In genomic region chr20:48819813-48820648, GRCh38 we compare ENCODE assay signal across 11 cellular contexts. TPM values are rescaled to one million over a fixed set of nuclear protein-coding genes. Genes with fewer than 3 reads are reported as not detected.
DNase-seq lines count a peak whose midpoint lies in the region; ATAC-seq, FAIRE-seq and TF ChIP-seq lines count a peak whose summit lies in the region.
"Had no signal": no experiment of that assay in that cellular context is flagged by ENCODE, and none has a peak within 500 bp of the region (broad histone marks: within the 10 kb centered on the region; RNA-seq: fewer than 3 reads in every experiment).

No MANE protein-coding gene starts in this region.

- peaks cover 10% of the 10 kb centered on the region for H3K4me1 ChIP-seq in RWPE2 (ENCODE audit: insufficient read depth, poor library complexity, severe bottlenecking)
- H3K4me1 ChIP-seq in H1 (replicated peaks in 1 of 4; ENCODE audit: control insufficient read depth in 3 of 4, insufficient read depth in 4 of 4, low read length in 3 of 4), result peaks cover 2 to 6% (median 3%) of the 10 kb centered on the region in 4 experiments; a peak in 6 of 7 replicates
- H3K4me1 ChIP-seq in spleen, result peaks cover 84 to 100% (median 99%) of the 10 kb centered on the region in 6 donors
- no peaks in the 10 kb centered on the region; the same call in 1 of the 2 replicates for H3K4me1 ChIP-seq in H9 (ENCODE audit: insufficient read depth, low read length)
- H3K4me1 ChIP-seq: A549 had no signal

- TF ChIP-seq RAD21 in H1 (IDR thresholded peaks at IDR 0.05 in 1 of 2, conservative IDR thresholded peaks at IDR 0.05 in 1 of 2; ENCODE audit: low read depth in 2 of 2, low read length in 2 of 2), result no peak

- peak overlapping the region; percentile 82 for H3K27ac Mint-ChIP-seq in activated CD4-positive, alpha-beta T cell treated with anti-CD3 and anti-CD28 coated beads for 36 hours
- H3K27ac Mint-ChIP-seq in H9, result no peak overlapping the region

- H2BK12ac ChIP-seq in H1 (ENCODE audit: low read depth, low read length), result no peak overlapping the region
- H2BK12ac ChIP-seq in H9 (ENCODE audit: insufficient read length, low read depth, low read length), result no peak overlapping the region

- H2AFZ ChIP-seq in H1 (ENCODE audit: low read length), result no peak overlapping the region
- H2AFZ ChIP-seq in H9 (ENCODE audit: low read length), result no peak overlapping the region

- H2BK5ac ChIP-seq in H1 (ENCODE audit: low read depth, low read length), result no peak overlapping the region
- H2BK5ac ChIP-seq in H9 (ENCODE audit: insufficient read length, low read length), result no peak overlapping the region

- H3K23me2 ChIP-seq in H1 (ENCODE audit: low read depth, low read length), result 0 out of 2 replicates have a peak, but pooled peaks cover 2% of the 10 kb centered on the region
- H3K23me2 ChIP-seq in H9 (ENCODE audit: insufficient read length, low read depth, low read length, poor library complexity, severe bottlenecking), result no peaks in the 10 kb centered on the region

- H3K4me3 ChIP-seq in RWPE2 (ENCODE audit: severe bottlenecking), result no peak overlapping the region
- no peak overlapping the region for H3K4me3 ChIP-seq in H1 (ENCODE audit: extremely low read depth in 1 of 4, insufficient read depth in 2 of 4, low read depth in 3 of 4, low read length in 4 of 4)
- H3K4me3 ChIP-seq in spleen, result peak overlapping the region in 2 of 8 donors; percentile 93 to 95
- H3K4me3 ChIP-seq: A549 had no signal

- H3K56ac ChIP-seq in H1 (replicated peaks; ENCODE audit: insufficient read length, low read depth, low read length), result no peak overlapping the region
- H3K56ac ChIP-seq in H9 (ENCODE audit: insufficient read length, low read depth, low read length), result no peak overlapping the region

- H3K9me3 ChIP-seq in RWPE2 (ENCODE audit: severe bottlenecking) (no peaks in the 10 kb centered on the region), H1 (ENCODE audit: insufficient read depth in 2 of 2, low read depth in 1 of 2, low read length in 1 of 2) (no peaks in the 10 kb centered on the region), spleen (no peaks in the 10 kb centered on the region), H9 (ENCODE audit: control insufficient read depth, low read depth, low read length) (no peaks in the 10 kb centered on the region)
- H3K9me3 ChIP-seq: A549 had no signal

- CTCF ChIA-PET in activated CD4-positive, alpha-beta T cell treated with anti-CD3 and anti-CD28 coated beads for 36 hours (lab: Charles Lee), result interaction anchor here (0.6 kb wide), 1 partner anchor 163 kb away, joined by 3 read pairs; no protein-coding TSS in a partner anchor
- CTCF ChIA-PET in H1 (lab: Charles Lee; ENCODE audit: partially characterized antibody), result interaction anchor here (0.6 to 1.5 kb wide), 2 partner anchors 97 to 163 kb away, joined by 3 to 6 read pairs; no protein-coding TSS in a partner anchor

- H3K27me3 Mint-ChIP-seq in activated CD4-positive, alpha-beta T cell treated with anti-CD3 and anti-CD28 coated beads for 36 hours, result peaks cover 4% of the 10 kb centered on the region
- H3K27me3 Mint-ChIP-seq in H9 (ENCODE audit: low read depth), result peaks cover 48% of the 10 kb centered on the region

- peaks cover 0 to 8% of the 10 kb centered on the region in 2 experiments; a peak in 2 of 4 replicates for H3K79me2 ChIP-seq in H1 (ENCODE audit: control insufficient read depth in 1 of 2, insufficient read depth in 2 of 2, low read length in 2 of 2)
- H3K79me2 ChIP-seq in H9 (ENCODE audit: insufficient read depth, low read length), result no peaks in the 10 kb centered on the region

- POLR2A ChIA-PET in activated CD4-positive, alpha-beta T cell treated with anti-CD3 and anti-CD28 coated beads for 36 hours (lab: Charles Lee), result no interaction called here
- POLR2A ChIA-PET in H1 (lab: Charles Lee; ENCODE audit: partially characterized antibody), result interaction anchor here (0.6 to 1.0 kb wide), 3 partner anchors 8 to 85 kb away, joined by 3 to 4 read pairs (median 3); partner anchors contain the start of gene PREX1

- no peak for TF ChIP-seq POLR2A in H1 (IDR thresholded peaks at IDR 0.05; ENCODE audit: control extremely low read depth in 1 of 2, low read depth in 2 of 2, low read length in 2 of 2)
- no peak for TF ChIP-seq POLR2A in spleen (IDR thresholded peaks at IDR 0.05)

- H3K4me2 ChIP-seq in H1 (ENCODE audit: insufficient read depth in 1 of 2, low read depth in 2 of 2, low read length in 2 of 2), result no peak overlapping the region
- H3K4me2 ChIP-seq in H9 (ENCODE audit: insufficient read depth, insufficient read length, low read length), result no peak overlapping the region
- H3K4me2 ChIP-seq: A549 had no signal

- H3K18ac ChIP-seq in H1 (ENCODE audit: extremely low read depth, low read length), result no peak overlapping the region
- no peak overlapping the region for H3K18ac ChIP-seq in H9 (ENCODE audit: insufficient read length, low read depth, low read length)

- peaks cover 98% of the 10 kb centered on the region for H3K4me1 Mint-ChIP-seq in activated CD4-positive, alpha-beta T cell treated with anti-CD3 and anti-CD28 coated beads for 36 hours
- peaks cover 22 to 38% of the 10 kb centered on the region in 2 experiments for H3K4me1 Mint-ChIP-seq in H9

- H3K9ac ChIP-seq in H1 (replicated peaks in 1 of 4; ENCODE audit: extremely low read depth in 1 of 4, low read depth in 3 of 4, low read length in 3 of 4) (no peak overlapping the region), H9 (ENCODE audit: extremely low read depth, insufficient read length, low read length) (no peak overlapping the region)

- peaks cover 5 to 8% of the 10 kb centered on the region in 2 experiments for H4K20me1 ChIP-seq in H1 (replicated peaks in 1 of 2; ENCODE audit: control insufficient read depth in 1 of 2, insufficient read depth in 2 of 2, low read length in 2 of 2)
- H4K20me1 ChIP-seq in H9 (ENCODE audit: control insufficient read depth, insufficient read depth, insufficient read length), result no peaks in the 10 kb centered on the region

- H3K36me3 Mint-ChIP-seq in activated CD4-positive, alpha-beta T cell treated with anti-CD3 and anti-CD28 coated beads for 36 hours (ENCODE audit: low read depth), result peaks cover 7% of the 10 kb centered on the region
- no peaks in the 10 kb centered on the region for H3K36me3 Mint-ChIP-seq in H9 (ENCODE audit: insufficient read depth in 1 of 3, low read depth in 3 of 3)

- H4K5ac ChIP-seq in H1 (ENCODE audit: insufficient read length, low read depth, low read length) (no peak overlapping the region), H9 (ENCODE audit: insufficient read length, low read depth, low read length) (no peak overlapping the region)

- H3K23ac ChIP-seq in H1 (ENCODE audit: insufficient read length), result no peak overlapping the region
- H3K23ac ChIP-seq in H9 (ENCODE audit: insufficient read length, low read depth, low read length), result no peak overlapping the region

- H4K91ac ChIP-seq in H1 (replicated peaks; ENCODE audit: insufficient read length, low read length), result no peak overlapping the region
- no peak overlapping the region for H4K91ac ChIP-seq in H9 (ENCODE audit: insufficient read length, low read depth, low read length)

- no peak overlapping the region for H3K27ac ChIP-seq in RWPE2 (ENCODE audit: poor library complexity, severe bottlenecking)
- no peak overlapping the region for H3K27ac ChIP-seq in H1 (ENCODE audit: low read depth, low read length)
- peak overlapping the region; percentile 20 to 97 (median 90) for H3K27ac ChIP-seq in spleen
- H3K27ac ChIP-seq in H9 (ENCODE audit: insufficient read length, low read depth, low read length), result no peak overlapping the region
- H3K27ac ChIP-seq: A549 had no signal

- no peak for DNase-seq in activated CD4-positive, alpha-beta T cell treated with anti-CD3 and anti-CD28 coated beads for 36 hours
- no peak for DNase-seq in activated CD4-positive, alpha-beta T cell treated with anti-CD3 and anti-CD28 coated beads, Interleukin-2, amount 50 U/mL, for 1 hour
- DNase-seq in RWPE2 (ENCODE audit: low spot score), result peak; percentile 79
- no peak for DNase-seq in H1 (ENCODE audit: low read depth in 1 of 2, low spot score in 2 of 2)
- peak; percentile 79 for DNase-seq in spleen
- DNase-seq in H9, result no peak
- DNase-seq in AML-193 (lab: John Stamatoyannopoulos, UW), result no peak
- no peak for DNase-seq in putamen (ENCODE audit: low spot score)
- DNase-seq: cerebellar nuclear complex, Karpas-422 had no signal

- no peak overlapping the region for H3T11ph ChIP-seq in H9 (ENCODE audit: low read length)

- ATAC-seq in activated CD4-positive, alpha-beta T cell treated with anti-CD3 and anti-CD28 coated beads for 36 hours, result no peak
- ATAC-seq in RWPE2 (ENCODE audit: low read depth), result no peak
- ATAC-seq: A549 had no signal

- no peak overlapping the region for H4K8ac ChIP-seq in H1 (ENCODE audit: extremely low read depth, insufficient read depth, low read length)
- H4K8ac ChIP-seq in H9 (replicated peaks; ENCODE audit: insufficient read length, low read depth, low read length), result no peak overlapping the region

- intact Hi-C loops in activated CD4-positive, alpha-beta T cell treated with anti-CD3 and anti-CD28 coated beads for 36 hours (cut with DNase I, micrococcal nuclease), result loop anchor here in 1 of 2 experiments (5.0 kb wide), 1 partner anchor 457 kb away; the partner anchor contains the start of gene ZNFX1
- intact Hi-C loops in spleen (cut with DNase I; ENCODE audit: low total_unique reads), result loop anchor here (10.0 kb wide), 1 partner anchor 65 kb away; no protein-coding TSS in a partner anchor

- no peak overlapping the region for H2BK15ac ChIP-seq in H1 (ENCODE audit: low read length)
- H2BK15ac ChIP-seq in H9 (ENCODE audit: low read depth, low read length), result no peak overlapping the region

- H3K4ac ChIP-seq in H1 (replicated peaks; ENCODE audit: insufficient read length, low read depth, low read length) (no peak overlapping the region), H9 (ENCODE audit: low read depth, low read length) (no peak overlapping the region)

- H3K4me3 Mint-ChIP-seq in activated CD4-positive, alpha-beta T cell treated with anti-CD3 and anti-CD28 coated beads for 36 hours, result peak overlapping the region; percentile 20
- H3K4me3 Mint-ChIP-seq in H9, result no peak overlapping the region

- TF ChIP-seq CTCF in RWPE2 (IDR thresholded peaks at IDR 0.05; ENCODE audit: poor library complexity, severe bottlenecking) (no peak), H1 (IDR thresholded peaks at IDR 0.05; ENCODE audit: control extremely low read depth in 1 of 3, insufficient read depth in 1 of 3, low read depth in 1 of 3, low read length in 3 of 3) (no peak), spleen (IDR thresholded peaks at IDR 0.05 in 8 of 11, conservative IDR thresholded peaks at IDR 0.05 in 3 of 11) (no peak), H9 (conservative IDR thresholded peaks at IDR 0.05) (no peak)

- no peaks in the 10 kb centered on the region for H3K79me1 ChIP-seq in H1 (ENCODE audit: low read depth, low read length)
- no peaks in the 10 kb centered on the region for H3K79me1 ChIP-seq in H9 (ENCODE audit: insufficient read depth, low read depth, low read length, poor library complexity, severe bottlenecking)

- no peak for FAIRE-seq in H1 (lab: Jason Lieb, UNC)
- FAIRE-seq: A549 had no signal

- H3K14ac ChIP-seq in H1 (ENCODE audit: insufficient read length) (no peak overlapping the region), H9 (ENCODE audit: insufficient read depth, low read length) (no peak overlapping the region)

- no peak overlapping the region for H2BK120ac ChIP-seq in H1 (replicated peaks; ENCODE audit: low read depth, low read length)
- H2BK120ac ChIP-seq in H9 (ENCODE audit: low read depth, low read length, poor library complexity, severe bottlenecking), result no peak overlapping the region

- no peak for TF ChIP-seq EP300 in H1 (IDR thresholded peaks at IDR 0.05; ENCODE audit: borderline replicate concordance in 1 of 2, low read depth in 2 of 2, low read length in 2 of 2)

- H3K27me3 ChIP-seq in RWPE2 (ENCODE audit: insufficient read depth, poor library complexity, severe bottlenecking) (no peaks in the 10 kb centered on the region), H1 (replicated peaks in 1 of 4; ENCODE audit: control insufficient read depth in 3 of 4, extremely low read depth in 1 of 4, insufficient read depth in 3 of 4, low read length in 3 of 4) (peaks cover 0 to 10% (median 4%) of the 10 kb centered on the region in 4 experiments; a peak in 5 of 7 replicates), spleen (replicated peaks in 1 of 7) (no peaks in the 10 kb centered on the region), H9 (ENCODE audit: insufficient read depth, low read length) (peaks cover 2% of the 10 kb centered on the region; the same call in 1 of the 2 replicates)

- H2BK20ac ChIP-seq in H1 (ENCODE audit: low read length) (no peak overlapping the region), H9 (ENCODE audit: low read depth, low read length, poor library complexity, severe bottlenecking) (no peak overlapping the region)

- WGBS in H1 (ENCODE audit: extremely low coverage in 1 of 2, insufficient coverage in 1 of 2, insufficient read length in 1 of 2, insufficient replicate concordance in 2 of 2, low coverage in 1 of 2, low lambda C conversion rate in 2 of 2, missing lambda C conversion rate in 1 of 2), 2 experiments, result 86% methylated on average over 15 of the region's 15 CpGs; no CpG with 5 or more reads in 1 of the 2 experiments
- 62 to 74% (median 70%) methylated on average over 13 to 15 of the region's 15 CpGs for WGBS in spleen, 5 donors
- no CpG with 5 or more reads among the region's 15 CpGs for WGBS in H9 (ENCODE audit: extremely low coverage, insufficient read length, low lambda C conversion rate)

- no peaks in the 10 kb centered on the region for H3K9me3 Mint-ChIP-seq in activated CD4-positive, alpha-beta T cell treated with anti-CD3 and anti-CD28 coated beads for 36 hours (ENCODE audit: low read depth)
- no peaks in the 10 kb centered on the region; a peak in 2 of 5 replicates for H3K9me3 Mint-ChIP-seq in H9

- no peaks in the 10 kb centered on the region for H3K36me3 ChIP-seq in RWPE2 (ENCODE audit: low read depth)
- H3K36me3 ChIP-seq in H1 (ENCODE audit: control insufficient read depth in 2 of 4, insufficient read depth in 4 of 4, low read length in 3 of 4), result no peaks in the 10 kb centered on the region
- peaks cover 0 to 70% (median 0%) of the 10 kb centered on the region in 6 donors for H3K36me3 ChIP-seq in spleen

- H2AK5ac ChIP-seq in H1 (ENCODE audit: low read depth, low read length) (no peak overlapping the region), H9 (ENCODE audit: insufficient read length, low read length) (no peak overlapping the region)

RNA-seq across cellular contexts. Expression of gene PREX1, which starts 7.8 kb away (rescaled TPM):
- total RNA-seq in activated CD4-positive, alpha-beta T cell treated with anti-CD3 and anti-CD28 coated beads for 36 hours, result 10 to 100 TPM; 36.5 to 39.2 TPM
- 12.8 and 13.5 TPM in 2 replicates for total RNA-seq in H1 (2021; fragmentation: NEBNext Ultra II Directional; extraction: Animal tissue kit (Norgen Biotek cat#: 25700))
- polyA plus RNA-seq in H1 (2011; rRNA removed), result 10.7 and 13.4 TPM in 2 replicates
- polyA plus RNA-seq in H1 (2011; cell fraction: cytosol; rRNA removed), result 9.6 TPM
- 17.7 TPM for polyA plus RNA-seq in H1 (2011; cell fraction: nucleus; rRNA removed)
- polyA plus RNA-seq in H1 (2012, experiment 1 of 2), result 8.8 to 13.0 TPM (median 12.7 TPM) in 4 replicates
- polyA plus RNA-seq in H1 (2012, experiment 2 of 2), result 8.5 TPM
- polyA plus RNA-seq in H1 (2013, experiment 1 of 2), result 6.3 TPM
- 6.2 TPM for polyA plus RNA-seq in H1 (2013, experiment 2 of 2)
- 12.9 and 16.1 TPM in 2 replicates for polyA minus RNA-seq in H1 (2011; rRNA and poly(A)+ RNA removed)
- 9.6 TPM for polyA minus RNA-seq in H1 (2011; cell fraction: cytosol; rRNA and poly(A)+ RNA removed)
- 8.8 TPM for polyA minus RNA-seq in H1 (2011; cell fraction: nucleus; rRNA and poly(A)+ RNA removed)
- 100 to 1,000 TPM; 116 to 279 (median 166) TPM for total RNA-seq in spleen
- polyA plus RNA-seq in spleen, result 10 to 100 TPM; 36.7 to 76.7 (median 49.7) TPM
- 5.4 and 6.6 TPM in 2 replicates for total RNA-seq in H9 (2021)

Comparison
In these comparisons a context has a peak if more than half of its experiments do, and no peak if none do; other contexts are left out.
1. DNase-seq: peak in RWPE2 (single experiment) and spleen (single experiment); none in activated CD4-positive, alpha-beta T cell treated with anti-CD3 and anti-CD28 coated beads for 36 hours (single experiment), activated CD4-positive, alpha-beta T cell treated with anti-CD3 and anti-CD28 coated beads, Interleukin-2, amount 50 U/mL, for 1 hour (single experiment), H1 (0 of 2), H9 (single experiment), AML-193 (0 of 2) and putamen (single experiment).
2. H3K27ac ChIP-seq: peak in spleen (8 of 8); none in RWPE2 (single experiment), H1 (single experiment) and H9 (single experiment).